In genomic region chr9:79975471-79976316, GRCh38 we compare ENCODE assay signal across 15 cellular contexts.
A peak's percentile ranks its signal among the peaks of the same experiment; 100 is the strongest.
DNase-seq lines count a peak whose midpoint lies in the region; ATAC-seq and TF ChIP-seq lines count a peak whose summit lies in the region.
"Had no signal": no experiment of that assay in that cellular context is flagged by ENCODE, and none has a peak within 500 bp of the region (broad histone marks: within the 10 kb centered on the region; RNA-seq: fewer than 3 reads in every experiment).

No MANE protein-coding gene starts in this region.

- no peak overlapping the region for H3K4me3 Mint-ChIP-seq in GM23338
- H3K4me3 Mint-ChIP-seq in glutamatergic neuron (ENCODE audit: unreplicated experiment): peak overlapping the region; percentile 76
- H3K4me3 Mint-ChIP-seq: activated CD8-positive, alpha-beta T cell treated with anti-CD3 and anti-CD28 coated beads for 36 hours; CD14-positive monocyte had no signal

- H3K27me3 ChIP-seq in GM23338 (ENCODE audit: insufficient read depth) (no peaks in the 10 kb centered on the region), tibial artery (no peaks in the 10 kb centered on the region)

- H3K36me3 Mint-ChIP-seq in GM23338 (ENCODE audit: low read depth) (no peaks in the 10 kb centered on the region), glutamatergic neuron (ENCODE audit: unreplicated experiment) (no peaks in the 10 kb centered on the region)
- H3K36me3 Mint-ChIP-seq: CD14-positive monocyte had no signal

- peaks cover 6% of the 10 kb centered on the region for H3K27me3 Mint-ChIP-seq in GM23338 (ENCODE audit: insufficient read depth, low read depth, poor library complexity)
- peaks cover 8% of the 10 kb centered on the region for H3K27me3 Mint-ChIP-seq in glutamatergic neuron (ENCODE audit: unreplicated experiment)

- peak; percentile 19 for DNase-seq in GM23338 (ENCODE audit: low spot score)
- peak; percentile 71 for DNase-seq in NCI-H69 (lab: John Stamatoyannopoulos, UW)
- DNase-seq in glutamatergic neuron: peak; percentile 73
- DNase-seq in pons (ENCODE audit: low spot score): peak; percentile 66
- DNase-seq in stimulated activated CD4-positive, alpha-beta T cell treated with anti-CD3 and anti-CD28 coated beads, Interleukin-2, amount 100 ng/mL, for 48 hours: no peak
- DNase-seq in tibial artery: no peak
- DNase-seq: activated CD8-positive, alpha-beta T cell treated with anti-CD3 and anti-CD28 coated beads for 36 hours; activated gamma-delta T cell treated with Interleukin-2 at 50 U/mL for 16 hours; EL; mammary epithelial cell; NCI-H187; stimulated activated CD4-positive, alpha-beta T cell treated with anti-CD3 and anti-CD28 coated beads, Interleukin-12 subunit alpha, Interleukin-12 subunit beta, amount 100 ng/mL, for 4 hours had no signal

- no peaks in the 10 kb centered on the region for H3K9me3 ChIP-seq in tibial artery

- 0 out of 2 replicates have a peak overlapping the region, but pooled peaks have one; percentile 32 for H3K27ac ChIP-seq in GM23338 (ENCODE audit: low read depth)
- H3K27ac ChIP-seq in tibial artery: no peak overlapping the region
- H3K27ac ChIP-seq: SK-N-MC had no signal

- H3K9me2 ChIP-seq in GM23338 (ENCODE audit: insufficient read depth): peaks cover 26% of the 10 kb centered on the region; the same call in 1 of the 2 replicates

- H3K36me3 ChIP-seq in GM23338 (ENCODE audit: insufficient read depth): no peaks in the 10 kb centered on the region
- no peaks in the 10 kb centered on the region for H3K36me3 ChIP-seq in tibial artery

- no peaks in the 10 kb centered on the region for H3K79me2 ChIP-seq in GM23338 (replicated peaks; ENCODE audit: insufficient read depth)

- H3K4me3 ChIP-seq in GM23338 (no peak overlapping the region), tibial artery (no peak overlapping the region)
- H3K4me3 ChIP-seq: SK-N-MC had no signal

- peak overlapping the region; percentile 99 for H2AFZ ChIP-seq in GM23338

- peak overlapping the region; percentile 71 for H3K4me2 ChIP-seq in GM23338

- H3K27ac Mint-ChIP-seq in GM23338 (no peak overlapping the region), glutamatergic neuron (ENCODE audit: unreplicated experiment) (peak overlapping the region; percentile 95)
- H3K27ac Mint-ChIP-seq: activated CD8-positive, alpha-beta T cell treated with anti-CD3 and anti-CD28 coated beads for 36 hours; CD14-positive monocyte had no signal

- H3F3A ChIP-seq in GM23338 (replicated peaks; ENCODE audit: low read depth): no peaks in the 10 kb centered on the region

- peaks cover 18% of the 10 kb centered on the region for H3K4me1 Mint-ChIP-seq in GM23338
- peaks cover 55% of the 10 kb centered on the region for H3K4me1 Mint-ChIP-seq in glutamatergic neuron (ENCODE audit: low read depth, unreplicated experiment)
- H3K4me1 Mint-ChIP-seq: CD14-positive monocyte had no signal

- H3K4me1 ChIP-seq in GM23338 (ENCODE audit: insufficient read depth): peaks cover 11% of the 10 kb centered on the region
- peaks cover 0 to 8% (median 0%) of the 10 kb centered on the region in 4 donors for H3K4me1 ChIP-seq in tibial artery

- no peaks in the 10 kb centered on the region for H4K20me1 ChIP-seq in GM23338 (replicated peaks; ENCODE audit: insufficient read depth)

- intact Hi-C loops in tibial artery (cut with DNase I; ENCODE audit: low total_unique reads): no loop called here

- TF ChIP-seq CTCF in GM23338 (conservative IDR thresholded peaks at IDR 0.05; ENCODE audit: low read depth in 2 of 2): peak in 1 of 2 experiments; percentile 30; a peak in 2 of 4 replicates
- no peak for TF ChIP-seq CTCF in glutamatergic neuron (IDR thresholded peaks at IDR 0.05; ENCODE audit: partially characterized antibody, unreplicated experiment)
- no peak for TF ChIP-seq CTCF in tibial artery (IDR thresholded peaks at IDR 0.05)

- no peaks in the 10 kb centered on the region for H3K9me3 Mint-ChIP-seq in GM23338
- peaks cover 10% of the 10 kb centered on the region for H3K9me3 Mint-ChIP-seq in glutamatergic neuron (ENCODE audit: unreplicated experiment)
- H3K9me3 Mint-ChIP-seq: activated CD8-positive, alpha-beta T cell treated with anti-CD3 and anti-CD28 coated beads for 36 hours had no signal

- ATAC-seq in GM23338 (peak; percentile 73), GM21786 (IDR thresholded peaks at IDR 0.05; ENCODE audit: unreplicated experiment) (no peak)
- ATAC-seq: activated CD8-positive, alpha-beta T cell treated with anti-CD3 and anti-CD28 coated beads for 36 hours had no signal

TF ChIP-seq in GM23338, 12 proteins besides CTCF, POLR2A, EP300 and RAD21:
- TF ChIP-seq EZH2 (IDR thresholded peaks at IDR 0.05; ENCODE audit: low read depth, unreplicated experiment) (no peak), ZNF331 (CRISPR knock-in tag; IDR thresholded peaks at IDR 0.05; ENCODE audit: low read depth) (no peak), REST (IDR thresholded peaks at IDR 0.05; ENCODE audit: unreplicated experiment) (no peak), ETS1 (IDR thresholded peaks at IDR 0.05) (no peak)

Comparison
In these comparisons a context has a peak if more than half of its experiments do, and no peak if none do; other contexts are left out.
1. DNase-seq: peak in GM23338 (single experiment), NCI-H69 (single experiment), glutamatergic neuron (single experiment) and pons (single experiment); none in stimulated activated CD4-positive, alpha-beta T cell treated with anti-CD3 and anti-CD28 coated beads, Interleukin-2, amount 100 ng/mL, for 48 hours (0 of 2) and tibial artery (0 of 2).